Comparison of ENCODE assay signal across 13 cellular contexts in genomic region chr19:49862411-49863253, GRCh38. TPM values are rescaled to one million over a fixed set of nuclear protein-coding genes. Genes with fewer than 3 reads are reported as not detected.
DNase-seq lines count a peak whose midpoint lies in the region; ATAC-seq, FAIRE-seq and TF ChIP-seq lines count a peak whose summit lies in the region.
"Had no signal": no experiment of that assay in that cellular context is flagged by ENCODE, and none has a peak within 500 bp of the region (broad histone marks: within the 10 kb centered on the region; RNA-seq: fewer than 3 reads in every experiment).

No MANE protein-coding gene starts in this region.

- H3K27ac ChIP-seq in astrocyte (ENCODE audit: low read depth, low read length) (no peak overlapping the region), lower lobe of right lung (no peak overlapping the region)
- H3K27ac ChIP-seq: thoracic aorta had no signal

- H3K4me1 Mint-ChIP-seq in CD14-positive monocyte: peaks cover 30% of the 10 kb centered on the region
- peaks cover 15% of the 10 kb centered on the region for H3K4me1 Mint-ChIP-seq in astrocyte (ENCODE audit: low read depth, unreplicated experiment)
- peaks cover 27% of the 10 kb centered on the region for H3K4me1 Mint-ChIP-seq in activated CD8-positive, alpha-beta memory T cell treated with anti-CD3 and anti-CD28 coated beads, Interleukin-2, amount 10 ng/mL, durations not matched to agents 7 days and 5 days

- H3K27me3 Mint-ChIP-seq in CD14-positive monocyte (ENCODE audit: low read depth in 3 of 3): no peaks in the 10 kb centered on the region
- H3K27me3 Mint-ChIP-seq in astrocyte (ENCODE audit: low read depth, unreplicated experiment): no peaks in the 10 kb centered on the region
- no peaks in the 10 kb centered on the region for H3K27me3 Mint-ChIP-seq in activated CD8-positive, alpha-beta memory T cell treated with anti-CD3 and anti-CD28 coated beads, Interleukin-2, amount 10 ng/mL, durations not matched to agents 7 days and 5 days

- peaks cover 16% of the 10 kb centered on the region for H3K36me3 ChIP-seq in astrocyte (ENCODE audit: insufficient read depth, low read length)
- peaks cover 71% of the 10 kb centered on the region for H3K36me3 ChIP-seq in lower lobe of right lung

- H3K27me3 ChIP-seq in astrocyte (ENCODE audit: insufficient read depth, low read length) (no peaks in the 10 kb centered on the region), lower lobe of right lung (ENCODE audit: low read depth) (no peaks in the 10 kb centered on the region)

- H3K4me1 ChIP-seq in astrocyte (ENCODE audit: insufficient read depth, low read length) (peaks cover 51% of the 10 kb centered on the region), lower lobe of right lung (peaks cover 23% of the 10 kb centered on the region)

- H2AFZ ChIP-seq in astrocyte (ENCODE audit: low read depth, low read length): no peak overlapping the region

- H3K9ac ChIP-seq in astrocyte (ENCODE audit: low read length): no peak overlapping the region

- no peak for FAIRE-seq in astrocyte (lab: Jason Lieb, UNC)
- FAIRE-seq: small intestine had no signal

- H3K4me3 Mint-ChIP-seq in CD14-positive monocyte: no peak overlapping the region
- H3K4me3 Mint-ChIP-seq in astrocyte (ENCODE audit: unreplicated experiment): no peak overlapping the region
- no peak overlapping the region for H3K4me3 Mint-ChIP-seq in activated CD8-positive, alpha-beta memory T cell treated with anti-CD3 and anti-CD28 coated beads, Interleukin-2, amount 10 ng/mL, durations not matched to agents 7 days and 5 days
- H3K4me3 Mint-ChIP-seq: immature natural killer cell had no signal

- H3K27ac Mint-ChIP-seq in CD14-positive monocyte (peak overlapping the region in 2 of 7 donors; percentile 37 to 77), astrocyte (ENCODE audit: unreplicated experiment) (peak overlapping the region; percentile 87)
- H3K27ac Mint-ChIP-seq in activated CD8-positive, alpha-beta memory T cell treated with anti-CD3 and anti-CD28 coated beads, Interleukin-2, amount 10 ng/mL, durations not matched to agents 7 days and 5 days: no peak overlapping the region

- peaks cover 54% of the 10 kb centered on the region for H4K20me1 ChIP-seq in astrocyte (ENCODE audit: insufficient read depth, low read length)

- ATAC-seq in lower lobe of right lung (no peak), HG03159 (IDR thresholded peaks at IDR 0.05; ENCODE audit: unreplicated experiment) (no peak), HG03565 (IDR thresholded peaks at IDR 0.05; ENCODE audit: unreplicated experiment) (no peak)
- ATAC-seq in activated CD8-positive, alpha-beta memory T cell treated with anti-CD3 and anti-CD28 coated beads, Interleukin-2, amount 10 ng/mL, durations not matched to agents 7 days and 5 days: no peak

- TF ChIP-seq CTCF in CD14-positive monocyte (IDR thresholded peaks at IDR 0.05) (peak; percentile 12), GM13977 (IDR thresholded peaks at IDR 0.05; ENCODE audit: extremely low read depth, insufficient read depth, missing control alignments) (peak; percentile 27), astrocyte (IDR thresholded peaks at IDR 0.05; ENCODE audit: insufficient read depth, low read depth, low read length) (no peak), lower lobe of right lung (IDR thresholded peaks at IDR 0.05) (no peak)

- H3K79me2 ChIP-seq in astrocyte (ENCODE audit: insufficient read depth, low read length): peaks cover 52% of the 10 kb centered on the region

- CTCF ChIA-PET in activated CD8-positive, alpha-beta memory T cell treated with anti-CD3 and anti-CD28 coated beads, Interleukin-2, amount 10 ng/mL, durations not matched to agents 7 days and 5 days (lab: Charles Lee): interaction anchor here (1.2 kb wide), 1 partner anchor 12 kb away, joined by 4 read pairs; the partner anchor contains the start of gene PTOV1

- no peak overlapping the region for H3K4me2 ChIP-seq in astrocyte (ENCODE audit: low read length)

- H3K4me3 ChIP-seq in astrocyte (ENCODE audit: insufficient read depth, low read depth, low read length): no peak overlapping the region
- no peak overlapping the region for H3K4me3 ChIP-seq in lower lobe of right lung
- H3K4me3 ChIP-seq: thoracic aorta had no signal

- H3K9me3 Mint-ChIP-seq in CD14-positive monocyte (no peaks in the 10 kb centered on the region), astrocyte (ENCODE audit: unreplicated experiment) (no peaks in the 10 kb centered on the region)
- no peaks in the 10 kb centered on the region for H3K9me3 Mint-ChIP-seq in activated CD8-positive, alpha-beta memory T cell treated with anti-CD3 and anti-CD28 coated beads, Interleukin-2, amount 10 ng/mL, durations not matched to agents 7 days and 5 days (ENCODE audit: low read depth)
- H3K9me3 Mint-ChIP-seq: immature natural killer cell had no signal

- in situ Hi-C loops in GM13977 (cut with MboI; ENCODE audit: low pct_unique_long_range_greater_than_20kb, low sequenced_read_pairs, unreplicated experiment): no loop called here

- peaks cover 45 to 74% of the 10 kb centered on the region in 2 donors for H3K36me3 Mint-ChIP-seq in CD14-positive monocyte
- H3K36me3 Mint-ChIP-seq in astrocyte (ENCODE audit: low read depth, unreplicated experiment): peaks cover 16% of the 10 kb centered on the region
- peaks cover 24% of the 10 kb centered on the region for H3K36me3 Mint-ChIP-seq in activated CD8-positive, alpha-beta memory T cell treated with anti-CD3 and anti-CD28 coated beads, Interleukin-2, amount 10 ng/mL, durations not matched to agents 7 days and 5 days

- intact Hi-C loops in CD14-positive monocyte (cut with micrococcal nuclease): no loop called here
- intact Hi-C loops in lower lobe of right lung (cut with DNase I): no loop called here

- DNase-seq in CD14-positive monocyte (ENCODE audit: low spot score) (peak; percentile 45), GM13977 (ENCODE audit: low spot score) (no peak), astrocyte (ENCODE audit: low read depth) (no peak), lower lobe of right lung (peak; percentile 49), KG1 (lab: John Stamatoyannopoulos, UW) (no peak)
- no peak for DNase-seq in activated CD8-positive, alpha-beta memory T cell treated with anti-CD3 and anti-CD28 coated beads, Interleukin-2, amount 10 ng/mL, durations not matched to agents 7 days and 5 days
- DNase-seq: caudate nucleus, immature natural killer cell, NCI-H1092 treated with DMSO at 0.1 percent for 48 hours, small intestine had no signal

- no peaks in the 10 kb centered on the region for H3K9me3 ChIP-seq in astrocyte (ENCODE audit: insufficient read depth, low read depth, low read length)
- no peaks in the 10 kb centered on the region for H3K9me3 ChIP-seq in lower lobe of right lung
- H3K9me3 ChIP-seq: thoracic aorta had no signal

RNA-seq across cellular contexts. Expression of gene PNKP, which starts 4.7 kb away (rescaled TPM):
- polyA plus RNA-seq in CD14-positive monocyte: 10 to 100 TPM; 23.0 to 30.2 TPM
- total RNA-seq in astrocyte (49.1 and 54.8 TPM in 2 replicates), lower lobe of right lung (78.0 TPM)
- total RNA-seq in activated CD8-positive, alpha-beta memory T cell treated with anti-CD3 and anti-CD28 coated beads, Interleukin-2, amount 10 ng/mL, durations not matched to agents 7 days and 5 days: 100 to 1,000 TPM; 130 to 133 TPM

RNA-seq across cellular contexts. Expression of gene PTOV1, which starts 11.7 kb away (rescaled TPM):
- polyA plus RNA-seq in CD14-positive monocyte: 10 to 100 TPM; 18.3 to 31.2 TPM
- total RNA-seq in astrocyte (162 and 172 TPM in 2 replicates), lower lobe of right lung (124 TPM)
- 10 to 100 TPM; 78.2 to 79.4 TPM for total RNA-seq in activated CD8-positive, alpha-beta memory T cell treated with anti-CD3 and anti-CD28 coated beads, Interleukin-2, amount 10 ng/mL, durations not matched to agents 7 days and 5 days

RNA-seq across cellular contexts. Expression of gene AKT1S1, which starts 14.5 kb away (rescaled TPM):
- 1 to 10 TPM; 5.4 to 6.6 TPM for polyA plus RNA-seq in CD14-positive monocyte
- total RNA-seq in astrocyte: 104 and 116 TPM in 2 replicates
- total RNA-seq in lower lobe of right lung: 29.7 TPM
- total RNA-seq in activated CD8-positive, alpha-beta memory T cell treated with anti-CD3 and anti-CD28 coated beads, Interleukin-2, amount 10 ng/mL, durations not matched to agents 7 days and 5 days: 10 to 100 TPM; 13.4 to 21.2 TPM

RNA-seq across cellular contexts. Expression of gene TBC1D17, which starts 14.9 kb away (rescaled TPM):
- polyA plus RNA-seq in CD14-positive monocyte: 1 to 10 TPM; 3.1 to 4.5 TPM
- total RNA-seq in astrocyte: 29.1 and 32.2 TPM in 2 replicates
- total RNA-seq in lower lobe of right lung: 53.1 TPM
- total RNA-seq in activated CD8-positive, alpha-beta memory T cell treated with anti-CD3 and anti-CD28 coated beads, Interleukin-2, amount 10 ng/mL, durations not matched to agents 7 days and 5 days: 10 to 100 TPM; 26.2 to 39.3 TPM

RNA-seq across cellular contexts. Expression of gene IL4I1, which starts 34.1 kb away (rescaled TPM):
- 1 to 10 TPM; 7.0 to 7.6 TPM for polyA plus RNA-seq in CD14-positive monocyte
- 0.27 and 0.50 TPM in 2 replicates for total RNA-seq in astrocyte
- 1.6 TPM for total RNA-seq in lower lobe of right lung
- total RNA-seq in activated CD8-positive, alpha-beta memory T cell treated with anti-CD3 and anti-CD28 coated beads, Interleukin-2, amount 10 ng/mL, durations not matched to agents 7 days and 5 days: 10 to 100 TPM in 1 of 2 experiments, 1 to 10 TPM in 1; 1.7 to 12.3 TPM

Comparison
In these comparisons a context has a peak if more than half of its experiments do, and no peak if none do; other contexts are left out.
1. DNase-seq: peak in CD14-positive monocyte (single experiment) and lower lobe of right lung (single experiment); none in GM13977 (single experiment), astrocyte (single experiment), KG1 (single experiment) and activated CD8-positive, alpha-beta memory T cell treated with anti-CD3 and anti-CD28 coated beads, Interleukin-2, amount 10 ng/mL, durations not matched to agents 7 days and 5 days (single experiment).
2. CTCF ChIP-seq: peak in CD14-positive monocyte (single experiment) and GM13977 (single experiment); none in astrocyte (single experiment) and lower lobe of right lung (single experiment).